Comparison of ENCODE assay signal across 9 cellular contexts in the genomic region with DNA sequence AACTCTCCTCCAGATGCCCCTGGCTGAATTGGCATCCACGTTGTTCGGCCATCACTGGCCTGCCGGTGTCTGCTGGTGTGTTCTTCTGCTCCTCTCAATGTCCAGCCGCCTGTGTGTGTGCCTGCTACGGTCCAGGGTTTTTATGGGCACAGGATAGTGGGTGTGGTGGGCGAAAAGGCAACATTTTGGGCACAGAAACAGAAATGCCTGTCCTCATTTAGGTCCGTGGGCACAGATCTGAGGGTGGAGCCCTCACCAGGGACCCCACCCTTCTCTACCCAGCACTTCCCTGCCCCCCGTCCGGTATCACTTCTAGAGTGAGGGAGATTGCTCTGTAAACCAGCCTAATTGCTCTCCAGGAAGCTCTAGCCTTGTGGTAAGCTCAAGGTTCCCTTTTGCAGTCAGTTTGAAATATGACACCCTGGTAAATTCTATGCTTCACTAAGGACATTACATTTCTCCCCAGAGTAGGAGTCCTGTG.
A peak's percentile ranks its signal among the peaks of the same experiment; 100 is the strongest.
DNase-seq lines count a peak whose midpoint lies in the region; ATAC-seq and TF ChIP-seq lines count a peak whose summit lies in the region.
"Had no signal": no experiment of that assay in that cellular context is flagged by ENCODE, and none has a peak within 500 bp of the region (broad histone marks: within the 10 kb centered on the region; RNA-seq: fewer than 3 reads in every experiment).

No MANE protein-coding gene starts in this region.

- H3K27ac Mint-ChIP-seq in T-helper 2 cell treated with Interferon-gamma antibody and Interleukin-4, amounts not matched to agents 5 μg/mL and 100 μg/mL, for 36 hours = no peak overlapping the region
- H3K27ac Mint-ChIP-seq in memory B cell = peak overlapping the region; percentile 100

- H3K4me3 ChIP-seq in psoas muscle = no peak overlapping the region

- peaks cover 19% of the 10 kb centered on the region for H3K9me3 Mint-ChIP-seq in T-helper 2 cell treated with Interferon-gamma antibody and Interleukin-4, amounts not matched to agents 5 μg/mL and 100 μg/mL, for 36 hours
- H3K9me3 Mint-ChIP-seq in memory B cell = peaks cover 17% of the 10 kb centered on the region

- H3K27ac ChIP-seq in psoas muscle = no peak overlapping the region
- H3K27ac ChIP-seq: epithelial cell of prostate had no signal

- no peaks in the 10 kb centered on the region for H3K27me3 Mint-ChIP-seq in T-helper 2 cell treated with Interferon-gamma antibody and Interleukin-4, amounts not matched to agents 5 μg/mL and 100 μg/mL, for 36 hours (ENCODE audit: low read depth)
- no peaks in the 10 kb centered on the region for H3K27me3 Mint-ChIP-seq in memory B cell

- H3K4me1 Mint-ChIP-seq in T-helper 2 cell treated with Interferon-gamma antibody and Interleukin-4, amounts not matched to agents 5 μg/mL and 100 μg/mL, for 36 hours (ENCODE audit: low read depth) = no peaks in the 10 kb centered on the region
- H3K4me1 Mint-ChIP-seq in memory B cell = peaks cover 60% of the 10 kb centered on the region

- H3K4me1 ChIP-seq in psoas muscle = no peaks in the 10 kb centered on the region

- H3K36me3 Mint-ChIP-seq in T-helper 2 cell treated with Interferon-gamma antibody and Interleukin-4, amounts not matched to agents 5 μg/mL and 100 μg/mL, for 36 hours (ENCODE audit: low read depth) = no peaks in the 10 kb centered on the region
- H3K36me3 Mint-ChIP-seq in memory B cell = peaks cover 18% of the 10 kb centered on the region

- no peaks in the 10 kb centered on the region for H3K27me3 ChIP-seq in psoas muscle (ENCODE audit: insufficient read depth in 3 of 3, low read length in 2 of 3)

- no peaks in the 10 kb centered on the region for H3K9me3 ChIP-seq in psoas muscle

- DNase-seq in GDM1 (lab: John Stamatoyannopoulos, UW) (peak; percentile 64), memory B cell (ENCODE audit: low spot score in 2 of 2) (peak; percentile 70 to 76), HK-2 (ENCODE audit: unreplicated experiment) (no peak), psoas muscle (no peak)
- no peak for DNase-seq in T-helper 2 cell treated with Interferon-gamma antibody and Interleukin-4, amounts not matched to agents 5 μg/mL and 100 μg/mL, for 36 hours (ENCODE audit: low spot score)
- DNase-seq in stimulated activated CD4-positive, alpha-beta T cell treated with anti-CD3 and anti-CD28 coated beads, Interleukin-1b, Interleukin-23, amount 100 ng/mL, for 48 hours = no peak

- H3K4me3 Mint-ChIP-seq in T-helper 2 cell treated with Interferon-gamma antibody and Interleukin-4, amounts not matched to agents 5 μg/mL and 100 μg/mL, for 36 hours = peak overlapping the region; percentile 4
- H3K4me3 Mint-ChIP-seq in memory B cell = peak overlapping the region; percentile 93

- 53 to 57% (median 57%) methylated on average over 9 of the region's 9 CpGs for WGBS in psoas muscle, 3 donors

- ATAC-seq in GM21367 (IDR thresholded peaks at IDR 0.05; ENCODE audit: unreplicated experiment) (peak; percentile 69), HG03469 (IDR thresholded peaks at IDR 0.05; ENCODE audit: unreplicated experiment) (peak; percentile 71), memory B cell (ENCODE audit: low read depth) (peak; percentile 64), psoas muscle (no peak)

- H3K36me3 ChIP-seq in psoas muscle (ENCODE audit: insufficient read depth in 1 of 2, low read depth in 1 of 2) = no peaks in the 10 kb centered on the region

- TF ChIP-seq CTCF in psoas muscle (IDR thresholded peaks at IDR 0.05) = no peak

- intact Hi-C loops in psoas muscle (cut with DNase I) = no loop called here

Comparison
In these comparisons a context has a peak if more than half of its experiments do, and no peak if none do; other contexts are left out.
1. DNase-seq: peak in GDM1 (single experiment) and memory B cell (2 of 2); none in T-helper 2 cell treated with Interferon-gamma antibody and Interleukin-4, amounts not matched to agents 5 μg/mL and 100 μg/mL, for 36 hours (single experiment), HK-2 (single experiment), stimulated activated CD4-positive, alpha-beta T cell treated with anti-CD3 and anti-CD28 coated beads, Interleukin-1b, Interleukin-23, amount 100 ng/mL, for 48 hours (single experiment) and psoas muscle (0 of 2).
2. ATAC-seq: peak in GM21367 (single experiment), HG03469 (single experiment) and memory B cell (single experiment); none in psoas muscle (0 of 4).